ENCODE assay signal across 34 cellular contexts in the genomic region with DNA sequence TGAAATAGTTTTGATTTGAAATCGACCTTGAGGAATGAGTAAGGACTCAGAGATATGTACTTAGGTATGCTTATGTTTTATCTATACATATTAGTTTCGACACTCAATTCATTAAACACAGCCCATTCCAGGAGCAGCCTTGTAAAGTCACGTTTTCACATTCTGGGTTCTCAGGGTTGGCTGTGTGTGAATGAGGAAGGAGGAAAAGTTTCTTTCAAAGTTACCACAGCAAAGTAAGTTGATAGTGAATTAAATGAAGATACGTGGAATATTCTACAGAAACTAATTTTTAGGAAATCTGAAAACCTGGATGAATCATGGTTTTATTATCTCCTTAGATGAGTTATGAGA.
"Had no signal": no experiment of that assay in that cellular context is flagged by ENCODE, and none has a peak within 500 bp of the region (broad histone marks: within the 10 kb centered on the region; RNA-seq: fewer than 3 reads in every experiment).

No MANE protein-coding gene starts in this region.

- H3K36me3 Mint-ChIP-seq: activated CD8-positive, alpha-beta memory T cell treated with anti-CD3 and anti-CD28 coated beads, Interleukin-2, amount 10 ng/mL, durations not matched to agents 7 days and 5 days; activated naive CD4-positive, alpha-beta T cell treated with anti-CD3 and anti-CD28 coated beads, Interleukin-2, amount 10 ng/mL, durations not matched to agents 7 days and 5 days; activated naive CD4-positive, alpha-beta T cell treated with anti-CD3 and anti-CD28 coated beads, Interleukin-2, amount 50 U/mL, for 24 hours; activated naive CD8-positive, alpha-beta T cell; WTC11 had no signal

- H3K4me1 Mint-ChIP-seq: activated CD4-positive, alpha-beta memory T cell treated with anti-CD3 and anti-CD28 coated beads, Interleukin-2, amount 10 ng/mL, durations not matched to agents 7 days and 5 days; activated CD4-positive, alpha-beta T cell treated with anti-CD3 and anti-CD28 coated beads for 36 hours; activated CD4-positive, alpha-beta T cell treated with anti-CD3 and anti-CD28 coated beads, Interleukin-2, amount 10 ng/mL, durations not matched to agents 7 days and 5 days; activated CD8-positive, alpha-beta memory T cell treated with anti-CD3 and anti-CD28 coated beads, Interleukin-2, amount 10 ng/mL, durations not matched to agents 7 days and 5 days; activated naive CD4-positive, alpha-beta T cell treated with anti-CD3 and anti-CD28 coated beads, Interleukin-2, amount 10 ng/mL, durations not matched to agents 7 days and 5 days; activated naive CD4-positive, alpha-beta T cell treated with anti-CD3 and anti-CD28 coated beads, Interleukin-2, amount 50 U/mL, for 24 hours; WTC11 had no signal

- H3K4me3 Mint-ChIP-seq: activated CD4-positive, alpha-beta memory T cell treated with anti-CD3 and anti-CD28 coated beads, Interleukin-2, amount 10 ng/mL, durations not matched to agents 7 days and 5 days; activated CD4-positive, alpha-beta T cell treated with anti-CD3 and anti-CD28 coated beads for 36 hours; activated CD4-positive, alpha-beta T cell treated with anti-CD3 and anti-CD28 coated beads, Interleukin-2, amount 10 ng/mL, durations not matched to agents 7 days and 5 days; activated CD8-positive, alpha-beta memory T cell treated with anti-CD3 and anti-CD28 coated beads, Interleukin-2, amount 10 ng/mL, durations not matched to agents 7 days and 5 days; activated CD8-positive, alpha-beta T cell treated with anti-CD3 and anti-CD28 coated beads, Interleukin-2, amount 10 ng/mL, durations not matched to agents 7 days and 5 days; activated naive CD4-positive, alpha-beta T cell treated with anti-CD3 and anti-CD28 coated beads, Interleukin-2, amount 10 ng/mL, durations not matched to agents 7 days and 5 days; activated naive CD4-positive, alpha-beta T cell treated with anti-CD3 and anti-CD28 coated beads, Interleukin-2, amount 50 U/mL, for 24 hours; activated naive CD8-positive, alpha-beta T cell; activated T-cell treated with anti-CD3 and anti-CD28 coated beads, Interleukin-2, amount 50 U/mL, for 24 hours; T-helper 1 cell treated with Interleukin-12 subunit alpha and Interleukin-12 subunit beta and Interleukin-4 antibody, amounts not matched to agents 30 μg/mL and 1 μg/mL, for 36 hours; T-helper 2 cell treated with Interferon-gamma antibody and Interleukin-4, amounts not matched to agents 5 μg/mL and 100 μg/mL, for 36 hours; WTC11 had no signal

- H3K27me3 ChIP-seq: adrenal gland, body of pancreas, brain microvascular endothelial cell, breast epithelium had no signal

- DNase-seq: activated CD4-positive, alpha-beta memory T cell treated with anti-CD3 and anti-CD28 coated beads, Interleukin-2, amount 10 ng/mL, durations not matched to agents 7 days and 5 days; activated CD4-positive, alpha-beta T cell treated with anti-CD3 and anti-CD28 coated beads for 1 hour; activated CD4-positive, alpha-beta T cell treated with anti-CD3 and anti-CD28 coated beads for 36 hours; activated CD4-positive, alpha-beta T cell treated with anti-CD3 and anti-CD28 coated beads for 48 hours; activated CD4-positive, alpha-beta T cell treated with anti-CD3 and anti-CD28 coated beads, Interleukin-2, amount 10 ng/mL, durations not matched to agents 7 days and 5 days; activated CD4-positive, alpha-beta T cell treated with anti-CD3 and anti-CD28 coated beads, Interleukin-2, amount 50 U/mL, for 48 hours; activated CD4-positive, CD25-positive, alpha-beta regulatory T cell; activated CD8-positive, alpha-beta memory T cell treated with anti-CD3 and anti-CD28 coated beads for 24 hours; activated CD8-positive, alpha-beta memory T cell treated with anti-CD3 and anti-CD28 coated beads, Interleukin-2, amount 10 ng/mL, durations not matched to agents 7 days and 5 days; activated CD8-positive, alpha-beta memory T cell treated with anti-CD3 and anti-CD28 coated beads, Interleukin-2, amount 50 U/mL, for 48 hours; activated CD8-positive, alpha-beta T cell treated with anti-CD3 and anti-CD28 coated beads, Interleukin-2, amount 10 ng/mL, durations not matched to agents 7 days and 5 days; activated effector memory CD4-positive, alpha-beta T cell treated with Interleukin-2 at 50 U/mL for 16 hours; activated gamma-delta T cell; activated naive CD4-positive, alpha-beta T cell treated with anti-CD3 and anti-CD28 coated beads, Interleukin-2, amount 10 ng/mL, durations not matched to agents 7 days and 5 days; activated naive CD4-positive, alpha-beta T cell treated with Interleukin-2 at 50 U/mL for 16 hours; activated T-cell treated with anti-CD3 and anti-CD28 coated beads, Interleukin-2, amount 50 U/mL, for 24 hours; activated T-cell treated with anti-CD3 and anti-CD28 coated beads, Interleukin-2, amount 50 U/mL, for 48 hours; adrenal gland; amniotic stem cell; aorta; body of pancreas; brain microvascular endothelial cell; central memory CD4-positive, alpha-beta T cell; T-helper 1 cell; T-helper 2 cell; T-helper 9 cell; WERI-Rb-1 had no signal

- H3K27ac Mint-ChIP-seq: activated CD4-positive, alpha-beta memory T cell treated with anti-CD3 and anti-CD28 coated beads, Interleukin-2, amount 10 ng/mL, durations not matched to agents 7 days and 5 days; activated CD4-positive, alpha-beta T cell treated with anti-CD3 and anti-CD28 coated beads for 36 hours; activated CD4-positive, alpha-beta T cell treated with anti-CD3 and anti-CD28 coated beads, Interleukin-2, amount 10 ng/mL, durations not matched to agents 7 days and 5 days; activated CD8-positive, alpha-beta memory T cell treated with anti-CD3 and anti-CD28 coated beads, Interleukin-2, amount 10 ng/mL, durations not matched to agents 7 days and 5 days; activated CD8-positive, alpha-beta T cell treated with anti-CD3 and anti-CD28 coated beads, Interleukin-2, amount 10 ng/mL, durations not matched to agents 7 days and 5 days; activated naive CD4-positive, alpha-beta T cell treated with anti-CD3 and anti-CD28 coated beads, Interleukin-2, amount 10 ng/mL, durations not matched to agents 7 days and 5 days; activated naive CD4-positive, alpha-beta T cell treated with anti-CD3 and anti-CD28 coated beads, Interleukin-2, amount 50 U/mL, for 24 hours; activated naive CD8-positive, alpha-beta T cell; activated T-cell treated with anti-CD3 and anti-CD28 coated beads, Interleukin-2, amount 50 U/mL, for 24 hours; activated T-helper 2 cell treated with anti-CD3 and anti-CD28 coated beads, Interferon-gamma antibody, Interleukin-2, Interleukin-4, amounts not matched to agents 10 μg/mL and 5 μg/mL and 100 μg/mL, durations not matched to agents 14 hours and 24 hours and 36 hours; T-helper 1 cell treated with Interleukin-12 subunit alpha and Interleukin-12 subunit beta and Interleukin-4 antibody, amounts not matched to agents 30 μg/mL and 1 μg/mL, for 36 hours; T-helper 2 cell treated with Interferon-gamma antibody and Interleukin-4, amounts not matched to agents 5 μg/mL and 100 μg/mL, for 36 hours; WTC11 had no signal

- ATAC-seq: activated CD4-positive, alpha-beta T cell treated with anti-CD3 and anti-CD28 coated beads for 36 hours; activated CD8-positive, alpha-beta memory T cell treated with anti-CD3 and anti-CD28 coated beads, Interleukin-2, amount 10 ng/mL, durations not matched to agents 7 days and 5 days; activated CD8-positive, alpha-beta T cell treated with anti-CD3 and anti-CD28 coated beads, Interleukin-2, amount 10 ng/mL, durations not matched to agents 7 days and 5 days; body of pancreas; WTC11 had no signal

- H3K9me3 ChIP-seq: adrenal gland, body of pancreas, breast epithelium had no signal

- H3K9me3 Mint-ChIP-seq: activated CD4-positive, alpha-beta T cell treated with anti-CD3 and anti-CD28 coated beads, Interleukin-2, amount 10 ng/mL, durations not matched to agents 7 days and 5 days; activated naive CD4-positive, alpha-beta T cell treated with anti-CD3 and anti-CD28 coated beads, Interleukin-2, amount 10 ng/mL, durations not matched to agents 7 days and 5 days; activated T-cell treated with anti-CD3 and anti-CD28 coated beads, Interleukin-2, amount 50 U/mL, for 24 hours; activated T-helper 2 cell treated with anti-CD3 and anti-CD28 coated beads, Interferon-gamma antibody, Interleukin-2, Interleukin-4, amounts not matched to agents 10 μg/mL and 5 μg/mL and 100 μg/mL, durations not matched to agents 14 hours and 24 hours and 36 hours; T-helper 1 cell treated with Interleukin-12 subunit alpha and Interleukin-12 subunit beta and Interleukin-4 antibody, amounts not matched to agents 30 μg/mL and 1 μg/mL, for 36 hours; T-helper 2 cell treated with Interferon-gamma antibody and Interleukin-4, amounts not matched to agents 5 μg/mL and 100 μg/mL, for 36 hours; WTC11 had no signal

- H3K4me3 ChIP-seq: adrenal gland, body of pancreas, breast epithelium had no signal

- H3K27ac ChIP-seq: adrenal gland, body of pancreas, brain microvascular endothelial cell, breast epithelium, WERI-Rb-1 had no signal

- H3K4me1 ChIP-seq: adrenal gland, body of pancreas, breast epithelium had no signal

- H3K36me3 ChIP-seq: adrenal gland, brain microvascular endothelial cell, breast epithelium, WERI-Rb-1 had no signal

- H3K27me3 Mint-ChIP-seq: activated CD4-positive, alpha-beta memory T cell treated with anti-CD3 and anti-CD28 coated beads, Interleukin-2, amount 10 ng/mL, durations not matched to agents 7 days and 5 days; activated CD4-positive, alpha-beta T cell treated with anti-CD3 and anti-CD28 coated beads for 36 hours; activated CD4-positive, alpha-beta T cell treated with anti-CD3 and anti-CD28 coated beads, Interleukin-2, amount 10 ng/mL, durations not matched to agents 7 days and 5 days; activated CD8-positive, alpha-beta memory T cell treated with anti-CD3 and anti-CD28 coated beads, Interleukin-2, amount 10 ng/mL, durations not matched to agents 7 days and 5 days; activated naive CD4-positive, alpha-beta T cell treated with anti-CD3 and anti-CD28 coated beads, Interleukin-2, amount 10 ng/mL, durations not matched to agents 7 days and 5 days; activated naive CD4-positive, alpha-beta T cell treated with anti-CD3 and anti-CD28 coated beads, Interleukin-2, amount 50 U/mL, for 24 hours; activated T-cell treated with anti-CD3 and anti-CD28 coated beads, Interleukin-2, amount 50 U/mL, for 24 hours had no signal
